ENCODE assay signal across 1 cellular context in the genomic region with DNA sequence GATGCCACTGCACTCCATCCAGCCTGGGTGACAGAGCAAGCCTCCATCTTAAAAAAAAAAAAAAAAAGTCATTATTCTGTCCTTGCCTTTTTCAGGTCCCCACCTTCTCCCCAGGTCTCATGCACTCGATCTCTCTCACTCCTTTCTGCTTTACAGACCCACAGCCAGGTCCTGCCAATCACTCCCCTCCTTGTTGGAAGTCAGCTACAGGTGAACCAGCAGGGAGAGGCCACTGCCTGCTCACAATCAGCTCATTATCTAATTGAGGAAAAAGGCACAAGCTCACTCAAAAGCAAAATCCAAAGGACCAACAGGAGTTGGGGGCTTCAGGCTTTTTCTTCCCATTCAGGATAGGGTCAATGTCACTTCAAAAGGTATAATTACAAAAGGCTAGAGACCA.
TF ChIP-seq lines count a peak whose summit lies in the region.

No MANE protein-coding gene starts in this region.

TF ChIP-seq in H1, 55 proteins besides CTCF, POLR2A, EP300 and RAD21:
- TF ChIP-seq PHF8 (conservative IDR thresholded peaks at IDR 0.05; ENCODE audit: low read depth, low read length) = no peak
- TF ChIP-seq, protein P1, sequence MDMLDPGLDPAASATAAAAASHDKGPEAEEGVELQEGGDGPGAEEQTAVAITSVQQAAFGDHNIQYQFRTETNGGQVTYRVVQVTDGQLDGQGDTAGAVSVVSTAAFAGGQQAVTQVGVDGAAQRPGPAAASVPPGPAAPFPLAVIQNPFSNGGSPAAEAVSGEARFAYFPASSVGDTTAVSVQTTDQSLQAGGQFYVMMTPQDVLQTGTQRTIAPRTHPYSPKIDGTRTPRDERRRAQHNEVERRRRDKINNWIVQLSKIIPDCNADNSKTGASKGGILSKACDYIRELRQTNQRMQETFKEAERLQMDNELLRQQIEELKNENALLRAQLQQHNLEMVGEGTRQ (IDR thresholded peaks at IDR 0.05; ENCODE audit: low read length) = no peak
- TF ChIP-seq SIN3A (conservative IDR thresholded peaks at IDR 0.05 in 1 of 2, IDR thresholded peaks at IDR 0.05 in 1 of 2; ENCODE audit: low read depth in 1 of 2, low read length in 2 of 2) = no peak
- TF ChIP-seq KDM1A (IDR thresholded peaks at IDR 0.05; ENCODE audit: borderline replicate concordance, low read length) = no peak
- TF ChIP-seq EGR1 (IDR thresholded peaks at IDR 0.05; ENCODE audit: borderline replicate concordance, low read depth, low read length) = no peak
- TF ChIP-seq KDM5A (IDR thresholded peaks at IDR 0.05; ENCODE audit: low read length) = no peak
- TF ChIP-seq HDAC6 (IDR thresholded peaks at IDR 0.05; ENCODE audit: low read depth, low read length) = no peak
- no peak for TF ChIP-seq NRF1 (IDR thresholded peaks at IDR 0.05; ENCODE audit: low read depth, low read length)
- no peak for TF ChIP-seq MAFK (IDR thresholded peaks at IDR 0.05; ENCODE audit: low read depth, low read length)
- TF ChIP-seq YY1 (IDR thresholded peaks at IDR 0.05; ENCODE audit: low read depth, low read length) = no peak
- no peak for TF ChIP-seq RXRA (IDR thresholded peaks at IDR 0.05; ENCODE audit: insufficient read depth, low read depth, low read length)
- TF ChIP-seq SIRT6 (IDR thresholded peaks at IDR 0.05; ENCODE audit: low read length) = no peak
- no peak for TF ChIP-seq CTBP2 (IDR thresholded peaks at IDR 0.05; ENCODE audit: borderline replicate concordance, insufficient read depth, insufficient read length, low read length)
- no peak for TF ChIP-seq ASH2L (IDR thresholded peaks at IDR 0.05; ENCODE audit: low read length)
- no peak for TF ChIP-seq HDAC2 (IDR thresholded peaks at IDR 0.05; ENCODE audit: borderline replicate concordance in 1 of 2, low read depth in 2 of 2, low read length in 2 of 2)
- TF ChIP-seq, protein P2, sequence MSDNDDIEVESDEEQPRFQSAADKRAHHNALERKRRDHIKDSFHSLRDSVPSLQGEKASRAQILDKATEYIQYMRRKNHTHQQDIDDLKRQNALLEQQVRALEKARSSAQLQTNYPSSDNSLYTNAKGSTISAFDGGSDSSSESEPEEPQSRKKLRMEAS (IDR thresholded peaks at IDR 0.05) = no peak
TF ChIP-seq in H1: peak in this region for 0.
